In genomic region chr16:84725481-84726078, GRCh38 we compare ENCODE assay signal across 8 cellular contexts. TPM values are rescaled to one million over a fixed set of nuclear protein-coding genes. Genes with fewer than 3 reads are reported as not detected.
DNase-seq lines count a peak whose midpoint lies in the region; ATAC-seq, FAIRE-seq and TF ChIP-seq lines count a peak whose summit lies in the region.

No MANE protein-coding gene starts in this region.

- no peaks in the 10 kb centered on the region; the same call in 1 of the 2 replicates for H3K36me3 Mint-ChIP-seq in WTC11

- intact Hi-C loops in HepG2 (cut with micrococcal nuclease; ENCODE audit: unreplicated experiment) = loop anchor here (1.0 to 5.0 kb wide), 3 partner anchors 53 to 213 kb away; no protein-coding TSS in a partner anchor

- no peaks in the 10 kb centered on the region for H3K9me2 ChIP-seq in GM23248 (ENCODE audit: insufficient read depth)

- no TSS peak for BruUV-seq in HepG2 (replicated peaks; lab: Mats Ljungman, UMichigan)

- TF ChIP-seq EP300 in A549 (IDR thresholded peaks at IDR 0.05) = no peak
- no peak for TF ChIP-seq EP300 in HepG2 (IDR thresholded peaks at IDR 0.05; ENCODE audit: low read depth in 2 of 2, low read length in 2 of 2)
- TF ChIP-seq EP300 in HepG2 (CRISPR knock-in tag; IDR thresholded peaks at IDR 0.05; ENCODE audit: borderline replicate concordance) = no peak

- no peaks in the 10 kb centered on the region for H3K36me3 ChIP-seq in GM23248 (ENCODE audit: low read depth)
- peaks cover 0 to 5% of the 10 kb centered on the region in 2 experiments; a peak in 1 of 5 replicates for H3K36me3 ChIP-seq in HepG2 (replicated peaks in 1 of 2; ENCODE audit: control insufficient read depth in 1 of 2, insufficient read depth in 2 of 2, low read length in 2 of 2)

- H3K4me1 ChIP-seq in A549 = peaks cover 67% of the 10 kb centered on the region
- peaks cover 42% of the 10 kb centered on the region for H3K4me1 ChIP-seq in GM23248 (ENCODE audit: insufficient read depth)
- H3K4me1 ChIP-seq in HepG2 (ENCODE audit: insufficient read depth, low read length) = peaks cover 93% of the 10 kb centered on the region

- no peak for TF ChIP-seq RAD21 in A549 (conservative IDR thresholded peaks at IDR 0.05 in 1 of 2, IDR thresholded peaks at IDR 0.05 in 1 of 2)
- no peak for TF ChIP-seq RAD21 in HepG2 (CRISPR knock-in tag; IDR thresholded peaks at IDR 0.05)

- TF ChIP-seq CTCF in A549 (IDR thresholded peaks at IDR 0.05) (no peak), WTC11 (IDR thresholded peaks at IDR 0.05) (no peak), HepG2 (CRISPR knock-in tag; IDR thresholded peaks at IDR 0.05) (no peak)

- no peaks in the 10 kb centered on the region for H3K9me3 Mint-ChIP-seq in WTC11

- in situ Hi-C loops in GM23248 (cut with MboI) (loop anchor here (5.0 to 10.0 kb wide), 2 partner anchors 101 to 213 kb away; no protein-coding TSS in a partner anchor), HepG2 (cut with HindIII; ENCODE audit: extremely low pct_ligation_motif_present, low pct_unique_long_range_greater_than_20kb) (loop anchor here (5.0 to 10.0 kb wide), 3 partner anchors 53 to 211 kb away; no protein-coding TSS in a partner anchor)

- peaks cover 42% of the 10 kb centered on the region for H3F3A ChIP-seq in GM23248 (ENCODE audit: insufficient read depth)

- H4K20me1 ChIP-seq in GM23248 (ENCODE audit: insufficient read depth) (peaks cover 7% of the 10 kb centered on the region; the same call in 1 of the 2 replicates), HepG2 (ENCODE audit: insufficient read depth, low read length) (peaks cover 94% of the 10 kb centered on the region)

- no peak for DNase-seq in A549 (ENCODE audit: low read depth in 1 of 2, low spot score in 1 of 2)
- DNase-seq in GM23248 = no peak
- DNase-seq in WTC11 (ENCODE audit: low spot score) = peak; percentile 45
- DNase-seq in HepG2 (ENCODE audit: low spot score) = no peak
- DNase-seq in ecto neural progenitor cell (ENCODE audit: low spot score) = no peak
- no peak for DNase-seq in HEK293T (ENCODE audit: extremely low spot score)
- DNase-seq in stimulated activated CD4-positive, alpha-beta T cell treated with anti-CD3 and anti-CD28 coated beads, Interleukin-1b, Interleukin-23, amount 100 ng/mL, for 48 hours = no peak

- no peaks in the 10 kb centered on the region for H3K27me3 Mint-ChIP-seq in WTC11 (ENCODE audit: low read depth)

- WGBS in A549 (ENCODE audit: missing lambda C conversion rate) = 72% methylated on average over 9 of the region's 9 CpGs
- 75% methylated on average over 9 of the region's 9 CpGs for WGBS in GM23248 (ENCODE audit: low coverage in 1 of 2, low lambda C conversion rate in 2 of 2, missing lambda C conversion rate in 2 of 2), 2 experiments
- 71% methylated on average over 9 of the region's 9 CpGs for WGBS in HepG2 (ENCODE audit: low lambda C conversion rate)

- H3K9ac ChIP-seq in GM23248 = peak overlapping the region; percentile 14; the same call in 1 of the 2 replicates
- no peak overlapping the region for H3K9ac ChIP-seq in HepG2 (ENCODE audit: insufficient read depth, low read depth, low read length)

- peak in 1 of 2 experiments; percentile 22; a peak in 3 of 6 replicates for ATAC-seq in A549
- ATAC-seq in WTC11 = peak; percentile 21
- peak; percentile 48 for ATAC-seq in HepG2
- no peak for ATAC-seq in GM21619 (IDR thresholded peaks at IDR 0.05; ENCODE audit: unreplicated experiment)

- H3K27ac ChIP-seq in A549 (no peak overlapping the region; a peak in 1 of 6 replicates), GM23248 (no peak overlapping the region), HepG2 (ENCODE audit: extremely low read length, insufficient read depth, low read length) (no peak overlapping the region)

- H3K27me3 ChIP-seq in GM23248 (replicated peaks; ENCODE audit: insufficient read depth) = no peaks in the 10 kb centered on the region
- no peaks in the 10 kb centered on the region for H3K27me3 ChIP-seq in HepG2 (ENCODE audit: control insufficient read depth in 1 of 2, insufficient read depth in 2 of 2, low read length in 2 of 2)

- TF ChIP-seq POLR2A in A549 (IDR thresholded peaks at IDR 0.05; ENCODE audit: low read length) = no peak
- no peak for TF ChIP-seq POLR2A in HepG2 (IDR thresholded peaks at IDR 0.05; ENCODE audit: insufficient read depth in 1 of 2, low read depth in 2 of 2, low read length in 2 of 2)

- peak overlapping the region; percentile 87 for H3K4me2 ChIP-seq in A549
- H3K4me2 ChIP-seq in GM23248 (ENCODE audit: unreplicated experiment) = no peak overlapping the region
- H3K4me2 ChIP-seq in HepG2 (ENCODE audit: low read depth, low read length) = peak overlapping the region; percentile 92; the same call in 1 of the 2 replicates

- H3K4me3 Mint-ChIP-seq in WTC11 = peak overlapping the region; percentile 44

- H3K27ac Mint-ChIP-seq in WTC11 = peak overlapping the region; percentile 90

- H3K4me1 Mint-ChIP-seq in WTC11 = peaks cover 85% of the 10 kb centered on the region

- H3K4me3 ChIP-seq in A549 (no peak overlapping the region), GM23248 (no peak overlapping the region), HepG2 (replicated peaks in 1 of 3; ENCODE audit: insufficient read depth in 1 of 3, low read depth in 2 of 3, low read length in 3 of 3) (peak overlapping the region in 1 of 3 experiments; percentile 69; a peak in 1 of 6 replicates)

- FAIRE-seq in A549 (lab: Jason Lieb, UNC) = no peak
- no peak for FAIRE-seq in HepG2 (lab: Jason Lieb, UNC)

- no peak overlapping the region for H2AFZ ChIP-seq in GM23248
- no peak overlapping the region for H2AFZ ChIP-seq in HepG2 (ENCODE audit: low read length)

- no peaks in the 10 kb centered on the region for H3K9me3 ChIP-seq in A549
- H3K9me3 ChIP-seq in GM23248 (ENCODE audit: low read depth) = no peaks in the 10 kb centered on the region
- H3K9me3 ChIP-seq in HepG2 (ENCODE audit: low read length) = no peaks in the 10 kb centered on the region

- CTCF ChIA-PET in A549 (lab: Yijun Ruan, JAX) (interaction anchor here (0.7 to 9.5 kb wide), 53 partner anchors 12 to 621 kb away, joined by 3 to 141 read pairs (median 7); partner anchors contain the start of gene KLHL36), WTC11 (lab: Charles Lee) (interaction anchor here (0.6 to 8.0 kb wide), 34 partner anchors 12 to 449 kb away, joined by 3 to 86 read pairs (median 6); partner anchors contain the start of genes COTL1, CRISPLD2 and KLHL36), HepG2 (lab: Yijun Ruan, JAX; ENCODE audit: low intra/inter-chr PET ratio, low total read pairs) (interaction anchor here (1.3 to 5.1 kb wide), 5 partner anchors 12 to 214 kb away, joined by 3 to 69 read pairs (median 10); no protein-coding TSS in a partner anchor), HEK293T (lab: Yijun Ruan, JAX) (interaction anchor here (0.6 to 3.9 kb wide), 23 partner anchors 8 to 837 kb away, joined by 3 to 40 read pairs (median 6); partner anchors contain the start of gene KLHL36)

- H3K79me2 ChIP-seq in GM23248 (ENCODE audit: insufficient read depth) = peaks cover 96% of the 10 kb centered on the region
- peaks cover 97% of the 10 kb centered on the region for H3K79me2 ChIP-seq in HepG2 (ENCODE audit: insufficient read depth, low read length)

- POLR2A ChIA-PET in A549 (lab: Yijun Ruan, JAX) (no interaction called here), WTC11 (lab: Charles Lee) (no interaction called here), HepG2 (lab: Yijun Ruan, JAX) (interaction anchor here (1.1 to 2.8 kb wide), 6 partner anchors 13 to 34 kb away, joined by 3 to 9 read pairs (median 5); no protein-coding TSS in a partner anchor), HEK293T (lab: Yijun Ruan, JAX) (interaction anchor here (0.8 to 1.2 kb wide), 3 partner anchors 15 to 78 kb away, joined by 3 read pairs; no protein-coding TSS in a partner anchor)

TF ChIP-seq in A549, 52 proteins besides CTCF, POLR2A, EP300 and RAD21 (continues in another document):
- no peak for TF ChIP-seq RNF2 (IDR thresholded peaks at IDR 0.05; ENCODE audit: borderline replicate concordance, low read depth)

TF ChIP-seq in HepG2, 621 proteins besides CTCF, POLR2A, EP300 and RAD21 (continues in another document):
- no peak for TF ChIP-seq ZNF619 (CRISPR knock-in tag; IDR thresholded peaks at IDR 0.05)

TF ChIP-seq in HEK293T, 16 proteins besides CTCF, POLR2A, EP300 and RAD21 (continues in another document):
- TF ChIP-seq NFRKB (IDR thresholded peaks at IDR 0.05) (no peak), BHLHE40 (IDR thresholded peaks at IDR 0.05; ENCODE audit: borderline replicate concordance) (no peak), FOXK2 (IDR thresholded peaks at IDR 0.05) (no peak), ARNT (IDR thresholded peaks at IDR 0.05) (no peak)

RNA-seq across cellular contexts. Expression of gene USP10, which starts 25.8 kb away (rescaled TPM):
- polyA plus RNA-seq in A549 (2011; rRNA removed) (93.5 and 144 TPM in 2 replicates), A549 (2017; fragmentation: RNase III; extraction: RNeasy Plus Mini Kit Qiagen cat#74134 plus additional on column Dnase treatment) (60.6 to 64.2 TPM (median 61.5 TPM) in 3 replicates), GM23248 (2016; fragmentation: Nextera tagmentation; extraction: Ambion mirVana) (72.4 and 74.0 TPM in 2 replicates), HepG2 (2011; rRNA removed) (114 and 122 TPM in 2 replicates)
- 90.7 and 101 TPM in 2 replicates for polyA plus RNA-seq in A549 (2012; cell fraction: cytosol; rRNA removed)
- 156 and 209 TPM in 2 replicates for polyA plus RNA-seq in A549 (2012; cell fraction: nucleus; rRNA removed)
- polyA minus RNA-seq in A549 (2011; rRNA and poly(A)+ RNA removed) = 241 and 307 TPM in 2 replicates
- 48.3 and 51.3 TPM in 2 replicates for total RNA-seq in GM23248 (2014; rRNA removed; shearing (Covaris generic))
- total RNA-seq in WTC11 (2021) (138 to 152 TPM (median 139 TPM) in 3 replicates), HepG2 (2016; rRNA removed; fragmentation: Illumina TruSeq; extraction: Trizol) (79.1 and 97.6 TPM in 2 replicates)
- total RNA-seq in HepG2 (2016; cell fraction: cytosol; rRNA removed; fragmentation: Illumina TruSeq; extraction: Trizol; ENCODE audit: low read depth) = 57.5 and 62.5 TPM in 2 replicates
- total RNA-seq in HepG2 (2016; cell fraction: insoluble cytoplasmic fraction; rRNA removed; fragmentation: Illumina TruSeq; extraction: Trizol) = 76.4 and 87.1 TPM in 2 replicates
- 73.6 and 81.2 TPM in 2 replicates for total RNA-seq in HepG2 (2016; cell fraction: membrane; rRNA removed; fragmentation: Illumina TruSeq; extraction: Trizol)
- 78.0 and 88.2 TPM in 2 replicates for total RNA-seq in HepG2 (2016; cell fraction: nucleus; rRNA removed; fragmentation: Illumina TruSeq; extraction: Trizol)
- polyA plus RNA-seq in HepG2 (2011; cell fraction: cytosol; rRNA removed) = 68.7 and 92.2 TPM in 2 replicates
- polyA plus RNA-seq in HepG2 (2011; cell fraction: nucleus; rRNA removed) = 127 and 143 TPM in 2 replicates
- 65.1 and 93.3 TPM in 2 replicates for polyA plus RNA-seq in HepG2 (2012)
- 17.7 and 17.8 TPM in 2 replicates for polyA plus RNA-seq in HepG2 (2016; cell fraction: cytosol; fragmentation: Illumina TruSeq; extraction: Trizol; ENCODE audit: low read depth)
- polyA plus RNA-seq in HepG2 (2016; cell fraction: insoluble cytoplasmic fraction; fragmentation: Illumina TruSeq; extraction: Trizol; ENCODE audit: low read depth) = 102 and 128 TPM in 2 replicates
- polyA plus RNA-seq in HepG2 (2016; cell fraction: membrane; fragmentation: Illumina TruSeq; extraction: Trizol; ENCODE audit: low read depth) = 41.4 and 44.1 TPM in 2 replicates
- 118 and 120 TPM in 2 replicates for polyA plus RNA-seq in HepG2 (2016; cell fraction: nucleus; fragmentation: Illumina TruSeq; extraction: Trizol; ENCODE audit: insufficient read depth, low read depth)
- polyA minus RNA-seq in HepG2 (2011; rRNA and poly(A)+ RNA removed; ENCODE audit: low replicate concordance) = 349 and 427 TPM in 2 replicates
- polyA minus RNA-seq in HepG2 (2011; cell fraction: cytosol; rRNA and poly(A)+ RNA removed) = 64.3 and 66.8 TPM in 2 replicates
- 118 TPM in 2 replicates for polyA minus RNA-seq in HepG2 (2011; cell fraction: nucleus; rRNA and poly(A)+ RNA removed)

Comparison
In these comparisons a context has a peak if more than half of its experiments do, and no peak if none do; other contexts are left out.
1. POLR2A ChIA-PET loops: an anchor here in HepG2 (1.1 to 2.8 kb wide) and HEK293T (0.8 to 1.2 kb wide); none called in A549 and WTC11.